Comparison of ENCODE assay signal across 1 cellular context in the genomic region with DNA sequence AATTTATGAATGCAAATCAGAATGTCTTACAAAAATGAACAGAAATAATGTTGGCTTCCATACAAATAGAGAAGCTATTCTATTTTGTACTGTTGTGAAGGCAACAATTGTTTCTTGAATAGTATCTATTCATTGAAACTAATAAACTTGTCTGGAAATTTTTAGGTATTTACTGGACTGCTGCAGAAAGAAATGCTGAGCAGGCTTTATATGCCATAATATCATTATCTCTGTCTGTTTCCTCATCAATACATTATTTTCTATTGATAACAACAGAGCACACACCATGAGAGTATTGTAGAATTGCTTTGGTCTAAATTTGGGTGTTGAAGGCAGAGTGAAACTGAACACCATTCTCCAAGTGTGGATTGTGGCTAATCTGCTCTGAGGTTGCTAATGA.
TF ChIP-seq lines count a peak whose summit lies in the region.

No MANE protein-coding gene starts in this region.

TF ChIP-seq in WTC11, 78 proteins besides CTCF, POLR2A, EP300 and RAD21 (continued from another document):
- TF ChIP-seq, protein P1, sequence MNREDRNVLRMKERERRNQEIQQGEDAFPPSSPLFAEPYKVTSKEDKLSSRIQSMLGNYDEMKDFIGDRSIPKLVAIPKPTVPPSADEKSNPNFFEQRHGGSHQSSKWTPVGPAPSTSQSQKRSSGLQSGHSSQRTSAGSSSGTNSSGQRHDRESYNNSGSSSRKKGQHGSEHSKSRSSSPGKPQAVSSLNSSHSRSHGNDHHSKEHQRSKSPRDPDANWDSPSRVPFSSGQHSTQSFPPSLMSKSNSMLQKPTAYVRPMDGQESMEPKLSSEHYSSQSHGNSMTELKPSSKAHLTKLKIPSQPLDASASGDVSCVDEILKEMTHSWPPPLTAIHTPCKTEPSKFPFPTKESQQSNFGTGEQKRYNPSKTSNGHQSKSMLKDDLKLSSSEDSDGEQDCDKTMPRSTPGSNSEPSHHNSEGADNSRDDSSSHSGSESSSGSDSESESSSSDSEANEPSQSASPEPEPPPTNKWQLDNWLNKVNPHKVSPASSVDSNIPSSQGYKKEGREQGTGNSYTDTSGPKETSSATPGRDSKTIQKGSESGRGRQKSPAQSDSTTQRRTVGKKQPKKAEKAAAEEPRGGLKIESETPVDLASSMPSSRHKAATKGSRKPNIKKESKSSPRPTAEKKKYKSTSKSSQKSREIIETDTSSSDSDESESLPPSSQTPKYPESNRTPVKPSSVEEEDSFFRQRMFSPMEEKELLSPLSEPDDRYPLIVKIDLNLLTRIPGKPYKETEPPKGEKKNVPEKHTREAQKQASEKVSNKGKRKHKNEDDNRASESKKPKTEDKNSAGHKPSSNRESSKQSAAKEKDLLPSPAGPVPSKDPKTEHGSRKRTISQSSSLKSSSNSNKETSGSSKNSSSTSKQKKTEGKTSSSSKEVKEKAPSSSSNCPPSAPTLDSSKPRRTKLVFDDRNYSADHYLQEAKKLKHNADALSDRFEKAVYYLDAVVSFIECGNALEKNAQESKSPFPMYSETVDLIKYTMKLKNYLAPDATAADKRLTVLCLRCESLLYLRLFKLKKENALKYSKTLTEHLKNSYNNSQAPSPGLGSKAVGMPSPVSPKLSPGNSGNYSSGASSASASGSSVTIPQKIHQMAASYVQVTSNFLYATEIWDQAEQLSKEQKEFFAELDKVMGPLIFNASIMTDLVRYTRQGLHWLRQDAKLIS (CRISPR knock-in tag; IDR thresholded peaks at IDR 0.05; ENCODE audit: borderline replicate concordance): no peak
